1 cellular context compared by ENCODE assay signal in the genomic region with DNA sequence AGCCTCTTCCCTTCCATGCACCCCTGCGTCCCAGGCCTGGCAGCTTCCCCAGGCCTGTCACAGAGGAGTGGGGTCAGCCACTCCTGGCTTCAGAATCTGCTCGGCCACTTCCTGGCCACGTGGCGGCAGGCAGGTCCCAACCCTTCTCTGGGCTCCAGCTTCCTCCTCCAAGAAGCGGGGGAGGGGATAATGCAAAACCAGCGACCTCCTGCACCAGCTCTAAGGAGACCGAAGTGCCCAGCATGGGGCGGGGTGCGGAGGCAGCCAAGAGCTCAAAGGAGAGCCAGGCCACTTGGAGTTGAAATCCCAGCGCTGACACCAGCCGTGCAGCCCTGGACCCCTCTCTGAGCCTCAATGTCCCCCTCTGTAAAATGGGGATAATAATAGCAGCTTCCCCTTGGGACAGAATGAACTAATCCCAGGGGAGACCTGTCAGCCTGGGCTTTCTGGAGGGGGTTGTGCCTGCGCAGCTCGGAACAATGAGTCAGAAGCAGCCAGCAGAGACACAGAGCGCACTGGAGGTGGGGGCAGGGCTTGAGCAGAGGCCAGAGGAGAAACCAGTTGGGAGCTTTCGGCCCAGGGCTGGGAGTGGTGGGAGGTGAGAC.
TF ChIP-seq lines count a peak whose summit lies in the region.

No MANE protein-coding gene starts in this region.

TF ChIP-seq in endothelial cell of umbilical vein, 7 proteins besides CTCF, POLR2A, EP300 and RAD21:
- no peak for TF ChIP-seq MYC (IDR thresholded peaks at IDR 0.05; ENCODE audit: low read depth, low read length)
- no peak for TF ChIP-seq EZH2 (IDR thresholded peaks at IDR 0.05; ENCODE audit: borderline replicate concordance, low read depth, low read length, severe bottlenecking)
- TF ChIP-seq FOS (IDR thresholded peaks at IDR 0.05; ENCODE audit: borderline replicate concordance, insufficient read depth, low read length), result peak; percentile 78
- no peak for TF ChIP-seq GATA2 (IDR thresholded peaks at IDR 0.05; ENCODE audit: insufficient read depth, insufficient read length, low read depth, low read length)
- peak; percentile 24 for TF ChIP-seq JUN (IDR thresholded peaks at IDR 0.05; ENCODE audit: borderline replicate concordance, insufficient read depth, insufficient read length, low read depth)
- TF ChIP-seq, protein P1, sequence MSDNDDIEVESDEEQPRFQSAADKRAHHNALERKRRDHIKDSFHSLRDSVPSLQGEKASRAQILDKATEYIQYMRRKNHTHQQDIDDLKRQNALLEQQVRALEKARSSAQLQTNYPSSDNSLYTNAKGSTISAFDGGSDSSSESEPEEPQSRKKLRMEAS (IDR thresholded peaks at IDR 0.05; ENCODE audit: insufficient read depth, insufficient read length), result peak; percentile 30
- TF ChIP-seq POLR2AphosphoS5 (IDR thresholded peaks at IDR 0.05; ENCODE audit: insufficient read depth, low read depth, low read length), result peak; percentile 55
